Comparison of ENCODE assay signal across 12 cellular contexts in the genomic region with DNA sequence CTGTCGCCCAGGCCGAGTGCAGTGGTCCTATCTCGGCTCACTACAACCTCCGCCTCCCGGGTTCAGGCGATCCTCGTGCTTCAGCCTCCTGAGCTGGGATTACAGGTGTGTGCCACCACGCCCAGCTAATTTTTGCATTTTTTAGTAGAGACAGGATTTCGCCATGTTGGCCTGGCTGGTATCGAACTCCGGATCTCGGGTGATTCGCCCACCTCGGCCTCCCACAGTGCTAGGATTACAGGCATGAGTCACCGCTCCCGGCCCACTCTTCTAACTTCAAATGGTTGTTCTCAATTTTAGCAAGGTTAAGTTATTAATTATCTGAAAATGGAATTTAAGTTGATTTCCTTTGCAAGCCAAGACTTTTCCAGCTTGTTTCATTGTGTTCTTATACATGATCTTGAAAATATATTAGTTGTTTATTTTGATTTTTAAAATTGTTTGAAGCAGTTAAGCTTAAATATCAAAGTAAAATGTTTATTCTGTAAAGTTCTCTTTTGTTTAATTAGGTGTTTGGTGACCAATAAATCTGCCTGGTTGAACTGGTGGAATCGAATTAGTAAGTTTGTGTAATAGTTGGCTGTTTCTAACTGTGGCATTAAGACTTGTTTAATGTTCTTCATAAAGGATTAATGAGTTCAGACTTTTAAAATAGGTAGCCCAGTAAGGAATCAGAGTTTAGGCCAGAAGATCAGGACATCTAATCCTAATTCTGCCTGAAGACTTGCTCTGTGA. TPM values are rescaled to one million over a fixed set of nuclear protein-coding genes. Genes with fewer than 3 reads are reported as not detected.
A peak's percentile ranks its signal among the peaks of the same experiment; 100 is the strongest.
DNase-seq lines count a peak whose midpoint lies in the region; ATAC-seq and TF ChIP-seq lines count a peak whose summit lies in the region.
"Had no signal": no experiment of that assay in that cellular context is flagged by ENCODE, and none has a peak within 500 bp of the region (broad histone marks: within the 10 kb centered on the region; RNA-seq: fewer than 3 reads in every experiment).

No MANE protein-coding gene starts in this region.

- H3K9me3 ChIP-seq in A673 (ENCODE audit: low read depth, low read length, poor library complexity, severe bottlenecking) = no peaks in the 10 kb centered on the region
- no peaks in the 10 kb centered on the region for H3K9me3 ChIP-seq in neural progenitor cell (ENCODE audit: low read depth)
- no peaks in the 10 kb centered on the region for H3K9me3 ChIP-seq in WERI-Rb-1 (ENCODE audit: severe bottlenecking)
- H3K9me3 ChIP-seq: upper lobe of left lung had no signal

- H3K4me1 ChIP-seq in A673 (ENCODE audit: insufficient read depth, low read length, poor library complexity, severe bottlenecking) (peaks cover 17% of the 10 kb centered on the region), neural progenitor cell (peaks cover 15% of the 10 kb centered on the region)

- no peaks in the 10 kb centered on the region for H3F3A ChIP-seq in neural progenitor cell (ENCODE audit: low read depth)

- peaks cover 13% of the 10 kb centered on the region for H3K36me3 Mint-ChIP-seq in activated T-cell treated with anti-CD3 and anti-CD28 coated beads, Interleukin-2, amount 50 U/mL, for 4 hours (ENCODE audit: insufficient read depth)
- H3K36me3 Mint-ChIP-seq in neural crest cell (ENCODE audit: low read depth) (no peaks in the 10 kb centered on the region), neural progenitor cell (peaks cover 4% of the 10 kb centered on the region)

- H3K36me3 ChIP-seq in A673 (ENCODE audit: insufficient read depth, low read length, poor library complexity, severe bottlenecking) = peaks cover 17% of the 10 kb centered on the region
- peaks cover 3% of the 10 kb centered on the region for H3K36me3 ChIP-seq in neural progenitor cell
- peaks cover 16% of the 10 kb centered on the region for H3K36me3 ChIP-seq in WERI-Rb-1

- H2AFZ ChIP-seq in neural progenitor cell (replicated peaks) = no peak overlapping the region

- no peaks in the 10 kb centered on the region for H3K9me3 Mint-ChIP-seq in activated T-cell treated with anti-CD3 and anti-CD28 coated beads, Interleukin-2, amount 50 U/mL, for 4 hours
- no peaks in the 10 kb centered on the region for H3K9me3 Mint-ChIP-seq in neural crest cell
- no peaks in the 10 kb centered on the region for H3K9me3 Mint-ChIP-seq in neural progenitor cell
- H3K9me3 Mint-ChIP-seq: dendritic cell treated with granulocyte-macrophage colony-stimulating factor and Interleukin-4, amounts not matched to agents 40 ng/mL and 50 ng/mL, for 4 days had no signal

- no peaks in the 10 kb centered on the region for H3K27me3 Mint-ChIP-seq in activated T-cell treated with anti-CD3 and anti-CD28 coated beads, Interleukin-2, amount 50 U/mL, for 4 hours (ENCODE audit: low read depth)
- H3K27me3 Mint-ChIP-seq in neural crest cell (ENCODE audit: low read depth) (peaks cover 13% of the 10 kb centered on the region), neural progenitor cell (ENCODE audit: insufficient read depth, low read depth) (no peaks in the 10 kb centered on the region)
- H3K27me3 Mint-ChIP-seq: dendritic cell treated with granulocyte-macrophage colony-stimulating factor and Interleukin-4, amounts not matched to agents 40 ng/mL and 50 ng/mL, for 4 days had no signal

- H3K4me3 Mint-ChIP-seq in activated T-cell treated with anti-CD3 and anti-CD28 coated beads, Interleukin-2, amount 50 U/mL, for 4 hours = peak overlapping the region; percentile 46
- H3K4me3 Mint-ChIP-seq in neural crest cell (peak overlapping the region; percentile 51), neural progenitor cell (no peak overlapping the region)

- intact Hi-C loops in A673 (cut with micrococcal nuclease; ENCODE audit: unreplicated experiment) = loop anchor here (5.0 kb wide), 1 partner anchor 94 kb away; no protein-coding TSS in a partner anchor

- DNase-seq in A673 (ENCODE audit: low spot score) (peak; percentile 43), HL-60 (ENCODE audit: low read depth in 1 of 2, low spot score in 1 of 2) (no peak), neural crest cell (ENCODE audit: low read depth, low spot score) (no peak), neural progenitor cell (ENCODE audit: low spot score) (no peak), WERI-Rb-1 (no peak), NCI-H1417 (lab: John Stamatoyannopoulos, UW) (no peak)
- peak; percentile 18 for DNase-seq in activated T-cell treated with anti-CD3 and anti-CD28 coated beads, Interleukin-2, amount 50 U/mL, for 4 hours
- DNase-seq: DMS53, mesendoderm, upper lobe of left lung had no signal

- H3K27ac Mint-ChIP-seq in neural crest cell (ENCODE audit: unreplicated experiment) (no peak overlapping the region), neural progenitor cell (no peak overlapping the region)

- H3K9ac ChIP-seq in neural progenitor cell = no peak overlapping the region

- CTCF ChIA-PET in A673 (lab: Charles Lee) = no interaction called here

- H3K4me2 ChIP-seq in neural progenitor cell = no peak overlapping the region

- H3K27ac ChIP-seq in A673 (ENCODE audit: low read depth, low read length, poor library complexity, severe bottlenecking) (no peak overlapping the region), HL-60 (replicated peaks) (no peak overlapping the region; the same call in 1 of the 2 replicates), neural progenitor cell (no peak overlapping the region), WERI-Rb-1 (no peak overlapping the region)

- TF ChIP-seq CTCF in A673 (conservative IDR thresholded peaks at IDR 0.05; ENCODE audit: low read depth, low read length) (no peak), HL-60 (IDR thresholded peaks at IDR 0.05; ENCODE audit: insufficient read depth, low read length) (no peak), neural crest cell (conservative IDR thresholded peaks at IDR 0.05) (no peak), neural progenitor cell (IDR thresholded peaks at IDR 0.05) (no peak), WERI-Rb-1 (IDR thresholded peaks at IDR 0.05; ENCODE audit: low read depth, low read length) (no peak)

- H3K27me3 ChIP-seq in A673 (replicated peaks; ENCODE audit: insufficient read depth, low read depth, low read length, poor library complexity) (no peaks in the 10 kb centered on the region), HL-60 (ENCODE audit: insufficient read depth, poor library complexity, severe bottlenecking) (no peaks in the 10 kb centered on the region), neural progenitor cell (peaks cover 37% of the 10 kb centered on the region), WERI-Rb-1 (ENCODE audit: insufficient read depth, low read depth, severe bottlenecking) (no peaks in the 10 kb centered on the region)
- H3K27me3 ChIP-seq: upper lobe of left lung had no signal

- peaks cover 3% of the 10 kb centered on the region for H4K20me1 ChIP-seq in neural progenitor cell (ENCODE audit: low read depth)

- H3K79me2 ChIP-seq in neural progenitor cell (ENCODE audit: low read depth) = peaks cover 5% of the 10 kb centered on the region

- peaks cover 33% of the 10 kb centered on the region for H3K4me1 Mint-ChIP-seq in activated T-cell treated with anti-CD3 and anti-CD28 coated beads, Interleukin-2, amount 50 U/mL, for 4 hours (ENCODE audit: low read depth)
- H3K4me1 Mint-ChIP-seq in neural crest cell (peaks cover 16% of the 10 kb centered on the region), neural progenitor cell (peaks cover 15% of the 10 kb centered on the region)

- H3K4me3 ChIP-seq in A673 (ENCODE audit: low read depth, low read length, poor library complexity, severe bottlenecking) (peak overlapping the region; percentile 69), HL-60 (replicated peaks; ENCODE audit: insufficient read depth, low read length) (peak overlapping the region; percentile 82), neural progenitor cell (no peak overlapping the region), WERI-Rb-1 (ENCODE audit: low read depth, low read length) (no peak overlapping the region)

- POLR2A ChIA-PET in A673 (lab: Charles Lee; ENCODE audit: low non-redundant PET) = no interaction called here

- BruUV-seq in A673 (replicated peaks; lab: Mats Ljungman, UMichigan) = no TSS peak

- no peak for ATAC-seq in activated T-cell treated with anti-CD3 and anti-CD28 coated beads, Interleukin-2, amount 50 U/mL, for 4 hours
- ATAC-seq in HG02798 (IDR thresholded peaks at IDR 0.05; ENCODE audit: poor library complexity, unreplicated experiment) = no peak

RNA-seq across cellular contexts. Expression of gene PM20D2, which starts 2.3 kb away (rescaled TPM):
- total RNA-seq in A673 (2021) = 37.2 and 41.7 TPM in 2 replicates
- 10 to 100 TPM; 11.2 to 17.7 (median 14.4) TPM for total RNA-seq in activated T-cell treated with anti-CD3 and anti-CD28 coated beads, Interleukin-2, amount 50 U/mL, for 4 hours
- 16.1 and 16.5 TPM in 2 replicates for total RNA-seq in neural crest cell
- 19.4 and 27.6 TPM in 2 replicates for total RNA-seq in neural progenitor cell (ENCODE audit: low replicate concordance)

RNA-seq across cellular contexts. Expression of gene SRSF12, which starts 30.3 kb away (rescaled TPM):
- total RNA-seq in A673 (2021) (14.3 and 14.5 TPM in 2 replicates), neural crest cell (21.9 and 23.5 TPM in 2 replicates), neural progenitor cell (ENCODE audit: low replicate concordance) (19.2 and 23.2 TPM in 2 replicates)
- total RNA-seq in activated T-cell treated with anti-CD3 and anti-CD28 coated beads, Interleukin-2, amount 50 U/mL, for 4 hours = 1 to 10 TPM in 1 of 3 donors, under 1 TPM in 2; 0.11 to 1.3 (median 0.30) TPM

Comparison
In these comparisons a context has a peak if more than half of its experiments do, and no peak if none do; other contexts are left out.
1. DNase-seq: peak in A673 (single experiment) and activated T-cell treated with anti-CD3 and anti-CD28 coated beads, Interleukin-2, amount 50 U/mL, for 4 hours (single experiment); none in HL-60 (0 of 2), neural crest cell (single experiment), neural progenitor cell (single experiment), WERI-Rb-1 (single experiment) and NCI-H1417 (0 of 3).
2. H3K4me3 ChIP-seq: peak in A673 (single experiment) and HL-60 (single experiment); none in neural progenitor cell (single experiment) and WERI-Rb-1 (single experiment).